1 cellular context compared by ENCODE assay signal in the genomic region with DNA sequence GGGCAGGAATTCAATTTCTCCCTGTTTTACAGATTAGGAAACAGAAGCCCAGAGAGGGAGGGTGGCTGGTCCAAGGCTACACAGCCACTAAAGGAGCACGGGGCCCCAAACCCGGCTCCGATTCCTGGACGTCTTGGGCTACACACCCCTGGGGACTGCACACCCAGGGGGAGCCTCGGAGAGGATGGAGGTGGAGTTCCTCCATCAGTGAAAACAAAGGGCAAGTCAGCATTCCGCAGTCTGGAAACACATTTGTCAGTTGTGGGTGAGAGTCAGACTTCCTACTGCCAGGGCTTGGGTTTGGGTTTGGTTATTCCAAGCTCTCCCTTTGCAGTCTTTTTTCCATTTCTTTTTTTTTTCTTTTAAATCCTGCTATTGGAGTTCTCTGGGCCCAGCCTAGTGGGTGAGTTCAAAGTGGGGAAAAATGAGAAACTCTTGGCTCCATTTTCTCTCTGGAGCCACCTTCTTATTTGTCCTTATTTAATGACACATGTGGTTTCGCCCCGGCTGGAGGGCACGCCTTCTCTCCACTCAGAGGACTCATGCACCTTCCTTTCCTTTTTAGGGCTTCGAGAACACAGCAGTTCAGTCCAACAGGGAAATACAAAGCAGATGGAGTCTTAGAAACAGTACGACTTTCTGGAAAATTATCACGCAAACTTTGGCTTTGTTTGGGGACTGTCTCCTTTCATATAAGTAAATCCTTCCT.
TF ChIP-seq lines count a peak whose summit lies in the region.

No MANE protein-coding gene starts in this region.

TF ChIP-seq in GM23338, 12 proteins besides CTCF, POLR2A, EP300 and RAD21 (continued from another document):
- TF ChIP-seq, protein P1, sequence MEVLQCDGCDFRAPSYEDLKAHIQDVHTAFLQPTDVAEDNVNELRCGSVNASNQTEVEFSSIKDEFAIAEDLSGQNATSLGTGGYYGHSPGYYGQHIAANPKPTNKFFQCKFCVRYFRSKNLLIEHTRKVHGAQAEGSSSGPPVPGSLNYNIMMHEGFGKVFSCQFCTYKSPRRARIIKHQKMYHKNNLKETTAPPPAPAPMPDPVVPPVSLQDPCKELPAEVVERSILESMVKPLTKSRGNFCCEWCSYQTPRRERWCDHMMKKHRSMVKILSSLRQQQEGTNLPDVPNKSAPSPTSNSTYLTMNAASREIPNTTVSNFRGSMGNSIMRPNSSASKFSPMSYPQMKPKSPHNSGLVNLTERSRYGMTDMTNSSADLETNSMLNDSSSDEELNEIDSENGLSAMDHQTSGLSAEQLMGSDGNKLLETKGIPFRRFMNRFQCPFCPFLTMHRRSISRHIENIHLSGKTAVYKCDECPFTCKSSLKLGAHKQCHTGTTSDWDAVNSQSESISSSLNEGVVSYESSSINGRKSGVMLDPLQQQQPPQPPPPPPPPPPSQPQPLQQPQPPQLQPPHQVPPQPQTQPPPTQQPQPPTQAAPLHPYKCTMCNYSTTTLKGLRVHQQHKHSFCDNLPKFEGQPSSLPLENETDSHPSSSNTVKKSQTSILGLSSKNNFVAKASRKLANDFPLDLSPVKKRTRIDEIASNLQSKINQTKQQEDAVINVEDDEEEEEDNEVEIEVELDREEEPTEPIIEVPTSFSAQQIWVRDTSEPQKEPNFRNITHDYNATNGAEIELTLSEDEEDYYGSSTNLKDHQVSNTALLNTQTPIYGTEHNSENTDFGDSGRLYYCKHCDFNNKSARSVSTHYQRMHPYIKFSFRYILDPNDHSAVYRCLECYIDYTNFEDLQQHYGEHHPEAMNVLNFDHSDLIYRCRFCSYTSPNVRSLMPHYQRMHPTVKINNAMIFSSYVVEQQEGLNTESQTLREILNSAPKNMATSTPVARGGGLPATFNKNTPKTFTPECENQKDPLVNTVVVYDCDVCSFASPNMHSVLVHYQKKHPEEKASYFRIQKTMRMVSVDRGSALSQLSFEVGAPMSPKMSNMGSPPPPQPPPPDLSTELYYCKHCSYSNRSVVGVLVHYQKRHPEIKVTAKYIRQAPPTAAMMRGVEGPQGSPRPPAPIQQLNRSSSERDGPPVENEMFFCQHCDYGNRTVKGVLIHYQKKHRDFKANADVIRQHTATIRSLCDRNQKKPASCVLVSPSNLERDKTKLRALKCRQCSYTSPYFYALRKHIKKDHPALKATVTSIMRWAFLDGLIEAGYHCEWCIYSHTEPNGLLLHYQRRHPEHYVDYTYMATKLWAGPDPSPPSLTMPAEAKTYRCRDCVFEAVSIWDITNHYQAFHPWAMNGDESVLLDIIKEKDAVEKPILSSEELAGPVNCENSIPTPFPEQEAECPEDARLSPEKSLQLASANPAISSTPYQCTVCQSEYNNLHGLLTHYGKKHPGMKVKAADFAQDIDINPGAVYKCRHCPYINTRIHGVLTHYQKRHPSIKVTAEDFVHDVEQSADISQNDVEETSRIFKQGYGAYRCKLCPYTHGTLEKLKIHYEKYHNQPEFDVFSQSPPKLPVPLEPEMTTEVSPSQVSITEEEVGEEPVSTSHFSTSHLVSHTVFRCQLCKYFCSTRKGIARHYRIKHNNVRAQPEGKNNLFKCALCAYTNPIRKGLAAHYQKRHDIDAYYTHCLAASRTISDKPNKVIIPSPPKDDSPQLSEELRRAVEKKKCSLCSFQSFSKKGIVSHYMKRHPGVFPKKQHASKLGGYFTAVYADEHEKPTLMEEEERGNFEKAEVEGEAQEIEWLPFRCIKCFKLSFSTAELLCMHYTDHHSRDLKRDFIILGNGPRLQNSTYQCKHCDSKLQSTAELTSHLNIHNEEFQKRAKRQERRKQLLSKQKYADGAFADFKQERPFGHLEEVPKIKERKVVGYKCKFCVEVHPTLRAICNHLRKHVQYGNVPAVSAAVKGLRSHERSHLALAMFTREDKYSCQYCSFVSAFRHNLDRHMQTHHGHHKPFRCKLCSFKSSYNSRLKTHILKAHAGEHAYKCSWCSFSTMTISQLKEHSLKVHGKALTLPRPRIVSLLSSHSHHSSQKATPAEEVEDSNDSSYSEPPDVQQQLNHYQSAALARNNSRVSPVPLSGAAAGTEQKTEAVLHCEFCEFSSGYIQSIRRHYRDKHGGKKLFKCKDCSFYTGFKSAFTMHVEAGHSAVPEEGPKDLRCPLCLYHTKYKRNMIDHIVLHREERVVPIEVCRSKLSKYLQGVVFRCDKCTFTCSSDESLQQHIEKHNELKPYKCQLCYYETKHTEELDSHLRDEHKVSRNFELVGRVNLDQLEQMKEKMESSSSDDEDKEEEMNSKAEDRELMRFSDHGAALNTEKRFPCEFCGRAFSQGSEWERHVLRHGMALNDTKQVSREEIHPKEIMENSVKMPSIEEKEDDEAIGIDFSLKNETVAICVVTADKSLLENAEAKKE (CRISPR knock-in tag; IDR thresholded peaks at IDR 0.05) = no peak
- TF ChIP-seq STAT1 (IDR thresholded peaks at IDR 0.05; ENCODE audit: unreplicated experiment) (no peak), NANOG (IDR thresholded peaks at IDR 0.05; ENCODE audit: borderline replicate concordance) (no peak), ZNF114 (CRISPR knock-in tag; IDR thresholded peaks at IDR 0.05) (no peak), POLR2AphosphoS5 (IDR thresholded peaks at IDR 0.05; ENCODE audit: low read depth) (no peak), CREB1 (CRISPR knock-in tag; IDR thresholded peaks at IDR 0.05; ENCODE audit: low read depth) (no peak), JUNB (IDR thresholded peaks at IDR 0.05; ENCODE audit: unreplicated experiment) (no peak), EZH2 (IDR thresholded peaks at IDR 0.05; ENCODE audit: low read depth, unreplicated experiment) (no peak), ETS1 (IDR thresholded peaks at IDR 0.05) (no peak)
TF ChIP-seq in GM23338: peak in this region for 0.
